Comparison of ENCODE assay signal across 8 cellular contexts in genomic region chr17:42101513-42102292, GRCh38. TPM values are rescaled to one million over a fixed set of nuclear protein-coding genes. Genes with fewer than 3 reads are reported as not detected.
DNase-seq lines count a peak whose midpoint lies in the region; ATAC-seq and TF ChIP-seq lines count a peak whose summit lies in the region.

No MANE protein-coding gene starts in this region.

- H3K4me3 Mint-ChIP-seq in CD4-positive, alpha-beta T cell = no peak overlapping the region

- no peaks in the 10 kb centered on the region for H3K4me1 Mint-ChIP-seq in CD4-positive, alpha-beta T cell (ENCODE audit: low read depth)

- no peak overlapping the region for H3K4me3 ChIP-seq in HFF-Myc (replicated peaks; ENCODE audit: low read depth, low read length)
- H3K4me3 ChIP-seq in cardiac muscle cell = no peak overlapping the region
- H3K4me3 ChIP-seq in psoas muscle = no peak overlapping the region

- H3K4me1 ChIP-seq in cardiac muscle cell (ENCODE audit: low read depth) (peaks cover 3% of the 10 kb centered on the region), psoas muscle (peaks cover 10% of the 10 kb centered on the region)

- H3K27ac ChIP-seq in CD4-positive, alpha-beta T cell (ENCODE audit: low read depth, low read length) = no peak overlapping the region
- H3K27ac ChIP-seq in cardiac muscle cell (no peak overlapping the region), psoas muscle (no peak overlapping the region)

- POLR2A ChIA-PET in CD4-positive, alpha-beta T cell (lab: Charles Lee) = interaction anchor here (2.6 kb wide), 1 partner anchor 11 kb away, joined by 8 read pairs; the partner anchor contains the start of gene DHX58

- no peaks in the 10 kb centered on the region for H3K36me3 Mint-ChIP-seq in CD4-positive, alpha-beta T cell (ENCODE audit: low read depth)

- CTCF ChIA-PET in CD4-positive, alpha-beta T cell (lab: Charles Lee) = interaction anchor here (0.6 to 1.2 kb wide), 14 partner anchors 9 to 286 kb away, joined by 3 to 11 read pairs (median 4); partner anchors contain the start of genes DHX58 and NKIRAS2

- H3K27me3 ChIP-seq in CD4-positive, alpha-beta T cell (ENCODE audit: control insufficient read depth, insufficient read depth, low read length) = peaks cover 5% of the 10 kb centered on the region
- H3K27me3 ChIP-seq in cardiac muscle cell (peaks cover 22% of the 10 kb centered on the region), psoas muscle (ENCODE audit: insufficient read depth in 3 of 3, low read length in 2 of 3) (peaks cover 0 to 6% (median 0%) of the 10 kb centered on the region in 3 donors)

- H3K9me3 Mint-ChIP-seq in CD4-positive, alpha-beta T cell = no peaks in the 10 kb centered on the region

- TF ChIP-seq CTCF in CD4-positive, alpha-beta T cell (IDR thresholded peaks at IDR 0.05) = peak; percentile 80
- peak; percentile 96 for TF ChIP-seq CTCF in HFF-Myc (IDR thresholded peaks at IDR 0.05; ENCODE audit: low read depth, low read length, missing control alignments)
- TF ChIP-seq CTCF in cardiac muscle cell (IDR thresholded peaks at IDR 0.05; ENCODE audit: low read depth, low read length) = peak; percentile 96
- TF ChIP-seq CTCF in psoas muscle (IDR thresholded peaks at IDR 0.05) = peak; percentile 94

- WGBS in psoas muscle, 3 donors = 25 to 33% (median 31%) methylated on average over 14 of the region's 14 CpGs

- no peaks in the 10 kb centered on the region for H3K9me3 ChIP-seq in CD4-positive, alpha-beta T cell (ENCODE audit: control insufficient read depth, low read length)
- H3K9me3 ChIP-seq in cardiac muscle cell (ENCODE audit: low read depth) (no peaks in the 10 kb centered on the region), psoas muscle (no peaks in the 10 kb centered on the region)

- H3K27me3 Mint-ChIP-seq in CD4-positive, alpha-beta T cell = peaks cover 11% of the 10 kb centered on the region

- in situ Hi-C loops in SK-MEL-5 (cut with HindIII; ENCODE audit: low pct_unique_long_range_greater_than_20kb, low sequenced_read_pairs) = no loop called here

- H3K27ac Mint-ChIP-seq in CD4-positive, alpha-beta T cell = no peak overlapping the region

- ATAC-seq in CD4-positive, alpha-beta T cell (ENCODE audit: poor library complexity) = peak; percentile 58
- ATAC-seq in psoas muscle = peak; percentile 94 to 97 (median 96)
- no peak for ATAC-seq in HG03354 (IDR thresholded peaks at IDR 0.05; ENCODE audit: poor library complexity, severe bottlenecking, unreplicated experiment)
- no peak for ATAC-seq in HG02973 (IDR thresholded peaks at IDR 0.05; ENCODE audit: unreplicated experiment)

- intact Hi-C loops in CD4-positive, alpha-beta T cell (cut with DNase I, micrococcal nuclease) = no loop called here
- intact Hi-C loops in psoas muscle (cut with DNase I) = loop anchor here (1.0 to 2.0 kb wide), 2 partner anchors 34 to 77 kb away; no protein-coding TSS in a partner anchor

- peak; percentile 35 to 70 (median 50) for DNase-seq in CD4-positive, alpha-beta T cell
- no peak for DNase-seq in HFF-Myc (ENCODE audit: extremely low read depth, low read depth)
- peak; percentile 85 for DNase-seq in SK-MEL-5 (ENCODE audit: low read depth, low spot score)
- peak; percentile 68 for DNase-seq in activated naive CD4-positive, alpha-beta T cell treated with anti-CD3 and anti-CD28 coated beads, Interleukin-2, amount 50 U/mL, for 16 hours
- peak; percentile 76 to 81 for DNase-seq in cardiac muscle cell (ENCODE audit: low read depth in 1 of 2, low spot score in 1 of 2)
- DNase-seq in psoas muscle = peak; percentile 88 to 95

- H3K36me3 ChIP-seq in cardiac muscle cell = no peaks in the 10 kb centered on the region
- peaks cover 0 to 11% of the 10 kb centered on the region in 2 donors for H3K36me3 ChIP-seq in psoas muscle (ENCODE audit: insufficient read depth in 1 of 2, low read depth in 1 of 2)

RNA-seq across cellular contexts. Expression of gene ZNF385C, which starts 3.4 kb away (rescaled TPM):
- total RNA-seq in CD4-positive, alpha-beta T cell = under 1 TPM in 1 of 2 experiments, not detected in 1; 0.20 TPM
- total RNA-seq in SK-MEL-5 (2014; rRNA removed; shearing (Covaris generic)) = 0.19 and 0.45 TPM in 2 replicates
- polyA plus RNA-seq in SK-MEL-5 (2015; cell fraction: cytosol; rRNA removed) = 0.67 and 0.79 TPM in 2 replicates
- polyA plus RNA-seq in SK-MEL-5 (2015; cell fraction: nucleus; rRNA removed) = 1.2 and 2.0 TPM in 2 replicates
- total RNA-seq in cardiac muscle cell (1.7 and 2.1 TPM in 2 replicates), psoas muscle (1 to 10 TPM in 3 of 4 donors, under 1 TPM in 1; 0.50 to 9.2 (median 1.1) TPM)
- polyA plus RNA-seq in cardiac muscle cell (3.0 and 3.9 TPM in 2 replicates), psoas muscle (under 1 TPM; 0.22 to 0.36 (median 0.32) TPM)

RNA-seq across cellular contexts. Expression of gene DHX58, which starts 10.8 kb away (rescaled TPM):
- 10 to 100 TPM; 33.5 to 35.6 TPM for total RNA-seq in CD4-positive, alpha-beta T cell
- 5.8 and 7.0 TPM in 2 replicates for total RNA-seq in SK-MEL-5 (2014; rRNA removed; shearing (Covaris generic))
- polyA plus RNA-seq in SK-MEL-5 (2015; cell fraction: cytosol; rRNA removed) = 4.9 and 7.4 TPM in 2 replicates
- 59.2 and 63.9 TPM in 2 replicates for polyA plus RNA-seq in SK-MEL-5 (2015; cell fraction: nucleus; rRNA removed)
- total RNA-seq in cardiac muscle cell (0.42 and 1.2 TPM in 2 replicates), psoas muscle (1 to 10 TPM; 2.0 to 4.2 (median 3.1) TPM)
- polyA plus RNA-seq in cardiac muscle cell (not detected in 2 replicates), psoas muscle (1 to 10 TPM; 1.3 to 2.8 (median 2.0) TPM)

RNA-seq across cellular contexts. Expression of gene KAT2A, which starts 19.5 kb away (rescaled TPM):
- 10 to 100 TPM; 38.5 to 42.4 TPM for total RNA-seq in CD4-positive, alpha-beta T cell
- 12.9 and 14.7 TPM in 2 replicates for total RNA-seq in SK-MEL-5 (2014; rRNA removed; shearing (Covaris generic))
- 30.2 and 33.9 TPM in 2 replicates for polyA plus RNA-seq in SK-MEL-5 (2015; cell fraction: cytosol; rRNA removed)
- polyA plus RNA-seq in SK-MEL-5 (2015; cell fraction: nucleus; rRNA removed) = 788 and 824 TPM in 2 replicates
- total RNA-seq in cardiac muscle cell (38.2 and 76.9 TPM in 2 replicates), psoas muscle (10 to 100 TPM; 12.3 to 35.3 (median 20.0) TPM)
- polyA plus RNA-seq in cardiac muscle cell (89.0 and 121 TPM in 2 replicates), psoas muscle (10 to 100 TPM; 20.9 to 23.5 (median 21.2) TPM)

RNA-seq across cellular contexts. Expression of gene HSPB9, which starts 20.9 kb away (rescaled TPM):
- not detected for total RNA-seq in CD4-positive, alpha-beta T cell
- not detected in 2 replicates for total RNA-seq in SK-MEL-5 (2014; rRNA removed; shearing (Covaris generic))
- polyA plus RNA-seq in SK-MEL-5 (2015; cell fraction: cytosol; rRNA removed) = not detected in 2 replicates
- 0.15 TPM in 1 of 2 replicates, not detected in the other for polyA plus RNA-seq in SK-MEL-5 (2015; cell fraction: nucleus; rRNA removed)
- 0.06 and 0.67 TPM in 2 replicates for total RNA-seq in cardiac muscle cell
- 0.51 and 0.52 TPM in 2 replicates for polyA plus RNA-seq in cardiac muscle cell
- total RNA-seq in psoas muscle = under 1 TPM in 1 of 4 donors, not detected in 3; 0.43 TPM
- under 1 TPM in 2 of 3 donors, not detected in 1; 0.03 to 0.53 TPM for polyA plus RNA-seq in psoas muscle

RNA-seq across cellular contexts. Expression of gene C17orf113, which starts 51.3 kb away (rescaled TPM):
- under 1 TPM; 0.42 to 0.55 TPM for total RNA-seq in CD4-positive, alpha-beta T cell
- total RNA-seq in SK-MEL-5 (2014; rRNA removed; shearing (Covaris generic)) = 0.40 and 0.85 TPM in 2 replicates
- polyA plus RNA-seq in SK-MEL-5 (2015; cell fraction: cytosol; rRNA removed) = 0.98 and 1.2 TPM in 2 replicates
- 1.5 and 2.1 TPM in 2 replicates for polyA plus RNA-seq in SK-MEL-5 (2015; cell fraction: nucleus; rRNA removed)
- total RNA-seq in cardiac muscle cell (6.2 and 7.6 TPM in 2 replicates), psoas muscle (1 to 10 TPM in 2 of 4 donors, under 1 TPM in 2; 0.56 to 1.2 (median 0.82) TPM)
- polyA plus RNA-seq in cardiac muscle cell (4.5 and 4.7 TPM in 2 replicates), psoas muscle (under 1 TPM; 0.08 to 0.22 (median 0.12) TPM)

Comparison
In these comparisons a context has a peak if more than half of its experiments do, and no peak if none do; other contexts are left out.
1. ATAC-seq: peak in CD4-positive, alpha-beta T cell (single experiment) and psoas muscle (4 of 4); none in HG03354 (single experiment) and HG02973 (single experiment).
2. intact Hi-C loops: an anchor here in psoas muscle (1.0 to 2.0 kb wide); none called in CD4-positive, alpha-beta T cell.
3. Peak in every context shown above with its lines, with median percentiles within 50 percentile points of each other: CTCF ChIP-seq.